27 cellular contexts compared by ENCODE assay signal in the genomic region with DNA sequence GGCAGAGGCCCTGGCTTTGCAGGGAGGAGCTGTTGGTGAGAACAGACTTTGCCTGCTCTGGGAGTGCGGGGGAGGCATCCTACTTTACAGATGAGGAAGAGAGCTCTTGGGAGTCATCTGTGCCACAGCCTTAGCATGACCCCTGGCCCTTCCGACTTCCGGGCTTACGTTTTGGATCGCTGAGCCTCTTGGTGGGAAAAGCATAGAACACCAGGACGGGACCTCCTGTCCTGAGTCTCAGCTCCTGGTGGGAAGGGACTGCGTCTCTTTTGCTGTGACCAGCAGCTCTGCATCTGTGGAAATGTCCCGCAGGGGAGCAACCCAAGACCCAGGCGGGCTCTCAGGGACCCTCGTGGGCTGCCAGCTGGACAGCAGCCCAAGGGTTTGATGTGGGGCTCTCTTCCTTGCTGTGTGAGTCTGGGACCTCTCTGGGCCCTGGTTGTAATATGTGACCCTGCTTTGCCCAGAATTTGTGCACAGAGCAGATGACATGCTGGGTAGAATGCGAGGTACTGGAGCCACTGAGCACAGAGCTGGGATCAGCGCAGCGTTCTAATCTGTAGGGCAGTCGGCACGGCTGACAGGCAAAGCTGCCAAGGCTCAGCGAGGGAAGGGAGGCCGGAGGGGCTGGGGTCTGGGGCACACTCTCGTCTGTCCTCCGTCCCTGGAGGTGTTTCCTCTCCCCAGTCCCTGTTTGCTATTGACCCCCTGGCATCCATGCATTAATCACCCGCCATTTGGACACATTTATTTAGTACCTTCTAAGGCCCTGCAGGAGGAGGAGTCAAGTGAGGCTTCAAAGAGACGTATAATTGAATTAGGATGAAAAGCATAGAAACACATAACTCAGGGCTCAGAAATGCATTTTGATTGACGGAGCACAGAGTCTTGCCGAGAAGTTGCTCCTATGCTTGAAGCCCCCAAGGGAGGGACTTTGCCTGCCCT.
DNase-seq lines count a peak whose midpoint lies in the region; ATAC-seq, FAIRE-seq and TF ChIP-seq lines count a peak whose summit lies in the region.
"Had no signal": no experiment of that assay in that cellular context is flagged by ENCODE, and none has a peak within 500 bp of the region (broad histone marks: within the 10 kb centered on the region; RNA-seq: fewer than 3 reads in every experiment).

No MANE protein-coding gene starts in this region.

- H3K27me3 ChIP-seq in K562 (ENCODE audit: control insufficient read depth in 2 of 2, insufficient read depth in 2 of 2, low read length in 2 of 2) (peaks cover 3 to 47% of the 10 kb centered on the region in 2 experiments; a peak in 4 of 5 replicates), upper lobe of right lung (no peaks in the 10 kb centered on the region), SK-N-SH (ENCODE audit: insufficient read depth) (no peaks in the 10 kb centered on the region; the same call in 1 of the 2 replicates)
- H3K27me3 ChIP-seq: upper lobe of left lung had no signal

- no peak for TF ChIP-seq CTCF in K562 (IDR thresholded peaks at IDR 0.05 in 2 of 3, conservative IDR thresholded peaks at IDR 0.05 in 1 of 3; ENCODE audit: insufficient read depth in 2 of 3, low read depth in 1 of 3, low read length in 3 of 3)
- TF ChIP-seq CTCF in mesothelial cell of epicardium (IDR thresholded peaks at IDR 0.05; ENCODE audit: unreplicated experiment), result no peak
- TF ChIP-seq CTCF in upper lobe of right lung (IDR thresholded peaks at IDR 0.05), result no peak
- TF ChIP-seq CTCF in omental fat pad (IDR thresholded peaks at IDR 0.05), result no peak
- TF ChIP-seq CTCF in SK-N-SH (IDR thresholded peaks at IDR 0.05), result no peak

- no peaks in the 10 kb centered on the region for H3K9me2 ChIP-seq in SK-N-SH

- no peak for TF ChIP-seq POLR2A in K562 (conservative IDR thresholded peaks at IDR 0.05)

- CTCF ChIA-PET in K562 (lab: Yijun Ruan, JAX; ENCODE audit: low intra/inter-chr PET ratio) (no interaction called here), SK-N-SH (lab: Yijun Ruan, JAX) (interaction anchor here (1.1 to 5.0 kb wide), 5 partner anchors 10 to 275 kb away, joined by 4 to 44 read pairs (median 7); no protein-coding TSS in a partner anchor)

- H3K27me3 Mint-ChIP-seq in mesothelial cell of epicardium (ENCODE audit: low read depth), result no peaks in the 10 kb centered on the region

- H2AFZ ChIP-seq in K562 (ENCODE audit: low read depth, low read length) (0 out of 2 replicates have a peak overlapping the region, but pooled peaks have one; percentile 4), SK-N-SH (ENCODE audit: low read depth) (no peak overlapping the region)

- no peaks in the 10 kb centered on the region for H3F3A ChIP-seq in SK-N-SH (replicated peaks; ENCODE audit: insufficient read depth)

- no peaks in the 10 kb centered on the region for H3K9me1 ChIP-seq in K562 (ENCODE audit: control insufficient read depth, insufficient read depth, low read length)

- peaks cover 16% of the 10 kb centered on the region for H3K4me1 Mint-ChIP-seq in mesothelial cell of epicardium

- TF ChIP-seq EP300 in K562 (IDR thresholded peaks at IDR 0.05; ENCODE audit: low read length) (no peak), SK-N-SH (IDR thresholded peaks at IDR 0.05; ENCODE audit: borderline replicate concordance in 1 of 2, low read depth in 1 of 2, low read length in 1 of 2) (no peak)

- no peaks in the 10 kb centered on the region for H3K9me3 Mint-ChIP-seq in mesothelial cell of epicardium
- H3K9me3 Mint-ChIP-seq: activated CD4-positive, alpha-beta memory T cell treated with anti-CD3 and anti-CD28 coated beads for 36 hours; naive thymus-derived CD8-positive, alpha-beta T cell; WTC11 had no signal

- H3K36me3 ChIP-seq in K562 (ENCODE audit: control insufficient read depth, insufficient read depth, low read length) (no peaks in the 10 kb centered on the region), upper lobe of right lung (no peaks in the 10 kb centered on the region), SK-N-SH (replicated peaks in 1 of 2; ENCODE audit: control insufficient read depth in 1 of 2, insufficient read depth in 2 of 2, low read length in 1 of 2) (no peaks in the 10 kb centered on the region)
- H3K36me3 ChIP-seq: upper lobe of left lung had no signal

- H3K9ac ChIP-seq in K562 (ENCODE audit: insufficient read depth in 1 of 2, low read depth in 2 of 2, low read length in 2 of 2) (peak overlapping the region in 1 of 2 experiments; percentile 26; a peak in 1 of 4 replicates), SK-N-SH (no peak overlapping the region)

- H3K4me1 ChIP-seq in K562 (replicated peaks in 1 of 2; ENCODE audit: control insufficient read depth in 2 of 2, insufficient read depth in 2 of 2, low read length in 2 of 2) (peaks cover 0 to 12% of the 10 kb centered on the region in 2 experiments; a peak in 3 of 5 replicates), upper lobe of right lung (peaks cover 11% of the 10 kb centered on the region), SK-N-SH (ENCODE audit: control insufficient read depth in 1 of 2, insufficient read depth in 2 of 2, low read depth in 1 of 2, low read length in 1 of 2) (no peaks in the 10 kb centered on the region)

- POLR2A ChIA-PET in K562 (lab: Yijun Ruan, JAX) (interaction anchor here (1.1 kb wide), 1 partner anchor 15 kb away, joined by 4 read pairs; no protein-coding TSS in a partner anchor), SK-N-SH (lab: Yijun Ruan, JAX) (no interaction called here)

- DNase-seq in Right ventricle myocardium inferior (ENCODE audit: missing footprints) (no peak), cardiac septum (ENCODE audit: low spot score) (no peak), K562 (ENCODE audit: extremely low read depth in 1 of 4, low spot score in 3 of 4) (peak in 1 of 4 experiments; percentile 39), mesothelial cell of epicardium (ENCODE audit: low spot score in 2 of 2, unreplicated experiment in 2 of 2) (no peak), upper lobe of right lung (peak; percentile 52), hippocampal formation (lab: John Stamatoyannopoulos, UW) (no peak), omental fat pad (ENCODE audit: low spot score) (no peak), SK-N-SH (no peak)
- DNase-seq: 8988T; activated CD4-positive, alpha-beta memory T cell treated with anti-CD3 and anti-CD28 coated beads for 36 hours; activated gamma-delta T cell treated with Interleukin-2 at 50 U/mL for 16 hours; activated T-cell treated with anti-CD3 and anti-CD28 coated beads for 4 hours; amygdala; DMS79 treated with DMSO at 0.1 percent for 48 hours; GOT3; mesendoderm; naive thymus-derived CD8-positive, alpha-beta T cell; NCI-H1436 treated with DMSO at 0.1 percent for 48 hours; NCI-H2171; NCI-H526 treated with DMSO at 0.1 percent for 48 hours; small intestine; stimulated activated CD4-positive, alpha-beta T cell treated with anti-CD3 and anti-CD28 coated beads, Interleukin-4, amount 100 ng/mL, for 24 hours; T-cell; upper lobe of left lung had no signal

- H4K20me1 ChIP-seq in K562 (replicated peaks; ENCODE audit: control insufficient read depth, insufficient read depth, low read length) (no peaks in the 10 kb centered on the region), SK-N-SH (ENCODE audit: insufficient read depth) (no peaks in the 10 kb centered on the region)

- no peak for FAIRE-seq in K562 (lab: Jason Lieb, UNC)
- FAIRE-seq: keratinocyte, small intestine had no signal

- BruUV-seq in K562 (replicated peaks; lab: Mats Ljungman, UMichigan), result no TSS peak

- H3K9me3 ChIP-seq in K562 (replicated peaks; ENCODE audit: control insufficient read depth, insufficient read depth, low read depth, low read length) (0 out of 2 replicates have a peak, but pooled peaks cover 3% of the 10 kb centered on the region), upper lobe of right lung (no peaks in the 10 kb centered on the region), SK-N-SH (no peaks in the 10 kb centered on the region)
- H3K9me3 ChIP-seq: upper lobe of left lung had no signal

- H3K36me3 Mint-ChIP-seq in mesothelial cell of epicardium, result no peaks in the 10 kb centered on the region
- H3K36me3 Mint-ChIP-seq: activated CD4-positive, alpha-beta memory T cell treated with anti-CD3 and anti-CD28 coated beads for 36 hours; T-cell; WTC11 had no signal

- H3K27ac ChIP-seq in K562 (ENCODE audit: extremely low read depth, low read depth, low read length) (no peak overlapping the region), upper lobe of right lung (no peak overlapping the region), SK-N-SH (ENCODE audit: low read depth in 2 of 2, low read length in 1 of 2) (no peak overlapping the region)
- H3K27ac ChIP-seq: upper lobe of left lung had no signal

- no peak overlapping the region for H3K4me3 ChIP-seq in K562
- no peak overlapping the region for H3K4me3 ChIP-seq in upper lobe of right lung
- no peak overlapping the region for H3K4me3 ChIP-seq in SK-N-SH (ENCODE audit: low read depth in 2 of 2, low read length in 1 of 2)
- H3K4me3 ChIP-seq: upper lobe of left lung had no signal

- H3K79me2 ChIP-seq in K562 (ENCODE audit: control insufficient read depth, insufficient read depth, low read length) (no peaks in the 10 kb centered on the region), SK-N-SH (ENCODE audit: insufficient read depth) (no peaks in the 10 kb centered on the region)

- intact Hi-C loops in Right ventricle myocardium inferior (cut with DNase I), result no loop called here
- intact Hi-C loops in cardiac septum (cut with DNase I), result no loop called here
- intact Hi-C loops in K562 (cut with micrococcal nuclease), result no loop called here
- intact Hi-C loops in upper lobe of right lung (cut with DNase I), result no loop called here

- in situ Hi-C loops in K562 (cut with MboI), result no loop called here

- peak overlapping the region; percentile 12 for H3K4me3 Mint-ChIP-seq in mesothelial cell of epicardium
- H3K4me3 Mint-ChIP-seq: activated CD4-positive, alpha-beta memory T cell treated with anti-CD3 and anti-CD28 coated beads for 36 hours; naive thymus-derived CD8-positive, alpha-beta T cell; T-cell; WTC11 had no signal

- 17% methylated on average over 22 of the region's 23 CpGs for WGBS in K562 (ENCODE audit: insufficient coverage, low coverage, missing lambda C conversion rate)
- WGBS in SK-N-SH (ENCODE audit: low lambda C conversion rate), result 75% methylated on average over 22 of the region's 23 CpGs

- no peak for TF ChIP-seq RAD21 in K562 (CRISPR knock-in tag; conservative IDR thresholded peaks at IDR 0.05 in 1 of 2, IDR thresholded peaks at IDR 0.05 in 1 of 2)
- TF ChIP-seq RAD21 in SK-N-SH (IDR thresholded peaks at IDR 0.05; ENCODE audit: low read length), result no peak

- no peak overlapping the region for H3K27ac Mint-ChIP-seq in mesothelial cell of epicardium
- H3K27ac Mint-ChIP-seq: activated CD4-positive, alpha-beta memory T cell treated with anti-CD3 and anti-CD28 coated beads for 36 hours; progenitor cell of endocrine pancreas; T-cell; WTC11 had no signal

- H3K4me2 ChIP-seq in K562 (ENCODE audit: insufficient read depth, low read length) (no peak overlapping the region), SK-N-SH (no peak overlapping the region)

- ATAC-seq in Right ventricle myocardium inferior (peak; percentile 9), K562 (peak; percentile 37; the same call in 1 of the 3 replicates), upper lobe of right lung (no peak), omental fat pad (ENCODE audit: low FRiP score) (no peak)
- ATAC-seq: naive thymus-derived CD8-positive, alpha-beta T cell; T-cell; WTC11 had no signal

TF ChIP-seq in K562, 482 proteins besides CTCF, POLR2A, EP300 and RAD21 (continues in another document):
- no peak for TF ChIP-seq MTF1 (CRISPR knock-in tag; IDR thresholded peaks at IDR 0.05; ENCODE audit: borderline replicate concordance)

Comparison
In these comparisons a context has a peak if more than half of its experiments do, and no peak if none do; other contexts are left out.
1. ATAC-seq: peak in Right ventricle myocardium inferior (single experiment) and K562 (single experiment); none in upper lobe of right lung (single experiment) and omental fat pad (single experiment).